1 cellular context compared by ENCODE assay signal in the genomic region with DNA sequence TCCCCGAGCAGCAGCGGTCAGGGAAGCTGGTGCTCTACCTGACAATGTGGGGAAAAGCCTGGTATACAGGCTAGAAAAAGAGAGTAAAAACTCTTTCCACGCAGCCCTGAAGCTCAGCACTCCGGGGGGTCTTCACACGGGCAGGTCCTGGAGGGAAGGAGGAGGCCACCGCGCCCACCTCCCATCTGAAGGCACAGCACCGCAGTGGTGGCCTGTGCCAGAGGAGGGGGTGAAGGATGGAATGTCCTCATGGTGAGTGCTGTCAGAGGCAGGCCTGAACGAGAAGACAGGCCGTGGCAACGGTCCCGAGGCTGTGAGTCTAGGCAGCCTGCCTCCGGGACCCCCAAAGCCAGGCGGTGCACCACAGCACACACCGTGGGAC.
TF ChIP-seq lines count a peak whose summit lies in the region.

No MANE protein-coding gene starts in this region.

TF ChIP-seq in K562, 482 proteins besides CTCF, POLR2A, EP300 and RAD21:
- TF ChIP-seq ZNF174 (CRISPR knock-in tag; IDR thresholded peaks at IDR 0.05), result no peak
- TF ChIP-seq, protein P1, sequence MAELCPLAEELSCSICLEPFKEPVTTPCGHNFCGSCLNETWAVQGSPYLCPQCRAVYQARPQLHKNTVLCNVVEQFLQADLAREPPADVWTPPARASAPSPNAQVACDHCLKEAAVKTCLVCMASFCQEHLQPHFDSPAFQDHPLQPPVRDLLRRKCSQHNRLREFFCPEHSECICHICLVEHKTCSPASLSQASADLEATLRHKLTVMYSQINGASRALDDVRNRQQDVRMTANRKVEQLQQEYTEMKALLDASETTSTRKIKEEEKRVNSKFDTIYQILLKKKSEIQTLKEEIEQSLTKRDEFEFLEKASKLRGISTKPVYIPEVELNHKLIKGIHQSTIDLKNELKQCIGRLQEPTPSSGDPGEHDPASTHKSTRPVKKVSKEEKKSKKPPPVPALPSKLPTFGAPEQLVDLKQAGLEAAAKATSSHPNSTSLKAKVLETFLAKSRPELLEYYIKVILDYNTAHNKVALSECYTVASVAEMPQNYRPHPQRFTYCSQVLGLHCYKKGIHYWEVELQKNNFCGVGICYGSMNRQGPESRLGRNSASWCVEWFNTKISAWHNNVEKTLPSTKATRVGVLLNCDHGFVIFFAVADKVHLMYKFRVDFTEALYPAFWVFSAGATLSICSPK (IDR thresholded peaks at IDR 0.05; ENCODE audit: borderline replicate concordance), result no peak
- TF ChIP-seq RBM22 (IDR thresholded peaks at IDR 0.05; ENCODE audit: low read depth, low read length, poor library complexity, severe bottlenecking), result peak; percentile 36
- TF ChIP-seq POLR2G (IDR thresholded peaks at IDR 0.05; ENCODE audit: low read depth, low read length), result peak; percentile 30; the same call in 1 of the 2 replicates
